ENCODE assay signal across 8 cellular contexts in genomic region chr2:241354668-241355658, GRCh38. TPM values are rescaled to one million over a fixed set of nuclear protein-coding genes. Genes with fewer than 3 reads are reported as not detected.
A peak's percentile ranks its signal among the peaks of the same experiment; 100 is the strongest.
DNase-seq lines count a peak whose midpoint lies in the region; ATAC-seq, FAIRE-seq and TF ChIP-seq lines count a peak whose summit lies in the region.

No MANE protein-coding gene starts in this region.

- no peaks in the 10 kb centered on the region for H3K9me3 ChIP-seq in gastroesophageal sphincter

- WGBS in gastroesophageal sphincter (ENCODE audit: low coverage in 1 of 2), 2 donors = 19 to 20% methylated on average over 3 to 4 of the region's 40 CpGs

- no peak for TF ChIP-seq CTCF in gastroesophageal sphincter (IDR thresholded peaks at IDR 0.05)

- H3K4me1 ChIP-seq in gastroesophageal sphincter = peaks cover 0 to 37% (median 14%) of the 10 kb centered on the region in 3 donors

- ATAC-seq in HG02852 (IDR thresholded peaks at IDR 0.05; ENCODE audit: unreplicated experiment) (peak; percentile 36), gastroesophageal sphincter (peak; percentile 59), HG03432 (IDR thresholded peaks at IDR 0.05; ENCODE audit: unreplicated experiment) (no peak)

- H3K36me3 ChIP-seq in gastroesophageal sphincter = peaks cover 0 to 48% of the 10 kb centered on the region in 2 donors

- H3K4me3 ChIP-seq in gastroesophageal sphincter = peak overlapping the region in 1 of 2 donors; percentile 35

- no peak for TF ChIP-seq EP300 in gastroesophageal sphincter (IDR thresholded peaks at IDR 0.05)

- FAIRE-seq in RCC 7860 (lab: Jason Lieb, UNC) = no peak

- peak overlapping the region; percentile 21 to 89 (median 74) for H3K27ac ChIP-seq in gastroesophageal sphincter
- peak overlapping the region; percentile 64 for H3K27ac ChIP-seq in temporal lobe (ENCODE audit: low read depth, low read length)

- no peak for TF ChIP-seq POLR2A in gastroesophageal sphincter (IDR thresholded peaks at IDR 0.05)

- H3K27me3 ChIP-seq in gastroesophageal sphincter = no peaks in the 10 kb centered on the region

- DNase-seq in COLO668 (lab: John Stamatoyannopoulos, UW; ENCODE audit: unreplicated experiment) (peak; percentile 84), RCC 7860 (ENCODE audit: low spot score) (peak; percentile 72), occipital lobe (lab: John Stamatoyannopoulos, UW) (peak; percentile 14)
- peak; percentile 49 for DNase-seq in activated effector memory CD4-positive, alpha-beta T cell treated with Interleukin-2 at 50 U/mL for 16 hours

RNA-seq across cellular contexts. Expression of gene FARP2, which starts 1.1 kb away (rescaled TPM):
- total RNA-seq in gastroesophageal sphincter (10 to 100 TPM; 27.6 to 44.0 (median 35.9) TPM), occipital lobe (43.7 TPM), temporal lobe (23.1 TPM)

RNA-seq across cellular contexts. Expression of gene SEPTIN2, which starts 39.2 kb away (rescaled TPM):
- total RNA-seq in gastroesophageal sphincter = 100 to 1,000 TPM; 317 to 360 (median 330) TPM
- total RNA-seq in occipital lobe = 266 TPM
- 202 TPM for total RNA-seq in temporal lobe

RNA-seq across cellular contexts. Expression of gene HDLBP, which starts 39.5 kb away (rescaled TPM):
- total RNA-seq in gastroesophageal sphincter (100 to 1,000 TPM; 279 to 367 (median 295) TPM), occipital lobe (138 TPM), temporal lobe (122 TPM)

Comparison
In these comparisons a context has a peak if more than half of its experiments do, and no peak if none do; other contexts are left out.
1. DNase-seq: peak in every context shown above with its lines; median percentile 84 in COLO668; 72 in RCC 7860; 49 in activated effector memory CD4-positive, alpha-beta T cell treated with Interleukin-2 at 50 U/mL for 16 hours; 14 in occipital lobe.